In the genomic region with DNA sequence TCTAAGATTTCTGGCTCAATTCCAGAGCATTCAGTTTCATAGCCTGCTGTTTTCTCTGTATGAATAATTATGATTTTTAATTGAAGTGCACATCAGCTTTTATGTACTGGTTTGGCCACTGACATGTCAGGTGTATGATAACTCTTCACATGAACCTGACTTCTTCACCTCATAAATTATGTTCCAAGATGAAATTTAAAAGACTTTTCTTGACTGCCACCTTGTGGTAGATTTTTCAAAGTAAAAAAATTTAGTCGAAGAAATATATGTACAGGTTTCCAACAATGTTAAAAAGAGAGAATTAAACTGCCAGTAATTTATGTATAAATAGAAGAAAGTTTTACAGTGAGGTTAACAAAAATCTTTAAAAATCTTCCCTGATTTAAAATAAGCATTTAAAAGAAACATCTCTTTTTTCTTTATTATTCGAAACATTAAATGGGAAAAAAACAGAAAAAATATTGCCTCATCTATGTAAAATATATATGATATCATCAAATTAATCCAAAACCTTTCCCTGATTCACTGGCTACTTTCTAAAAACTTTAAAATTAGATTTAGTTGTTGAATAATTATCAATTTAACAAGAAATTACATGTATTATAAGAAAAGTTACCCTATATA, we compare ENCODE assay signal across 9 cellular contexts.
A peak's percentile ranks its signal among the peaks of the same experiment; 100 is the strongest.
DNase-seq lines count a peak whose midpoint lies in the region; ATAC-seq and TF ChIP-seq lines count a peak whose summit lies in the region.
"Had no signal": no experiment of that assay in that cellular context is flagged by ENCODE, and none has a peak within 500 bp of the region (broad histone marks: within the 10 kb centered on the region; RNA-seq: fewer than 3 reads in every experiment).

No MANE protein-coding gene starts in this region.

- TF ChIP-seq CTCF in heart right ventricle (IDR thresholded peaks at IDR 0.05), result peak in 8 of 9 donors; percentile 12 to 58 (median 42)
- TF ChIP-seq CTCF in OCI-LY3 (IDR thresholded peaks at IDR 0.05; ENCODE audit: low read depth, low read length), result peak; percentile 64
- peak; percentile 43 for TF ChIP-seq CTCF in fibroblast of mammary gland (conservative IDR thresholded peaks at IDR 0.05; ENCODE audit: control insufficient read depth, insufficient read depth, low read depth, low read length)
- peak; percentile 78 for TF ChIP-seq CTCF in type B pancreatic cell (conservative IDR thresholded peaks at IDR 0.05)

- H3K4me3 Mint-ChIP-seq in type B pancreatic cell, result no peak overlapping the region
- H3K4me3 Mint-ChIP-seq in activated T-helper 17 cell treated with anti-CD3 and anti-CD28 coated beads, Interleukin-2, amount 50 U/mL, for 72 hours, result no peak overlapping the region

- no peaks in the 10 kb centered on the region for H3K36me3 Mint-ChIP-seq in type B pancreatic cell
- H3K36me3 Mint-ChIP-seq in activated T-helper 17 cell treated with anti-CD3 and anti-CD28 coated beads, Interleukin-2, amount 50 U/mL, for 72 hours (ENCODE audit: low read depth), result no peaks in the 10 kb centered on the region

- H3K4me3 ChIP-seq in heart right ventricle (no peak overlapping the region), OCI-LY3 (ENCODE audit: low read length) (no peak overlapping the region), fibroblast of mammary gland (ENCODE audit: control insufficient read depth, low read depth, low read length) (no peak overlapping the region)

- no peak overlapping the region for H3K4me2 ChIP-seq in OCI-LY3 (ENCODE audit: low read length)

- intact Hi-C loops in heart right ventricle (cut with DNase I) (loop anchor here in 2 of 10 donors (10.0 kb wide), 2 partner anchors 98 to 298 kb away; no protein-coding TSS in a partner anchor), Right ventricle myocardium superior (cut with DNase I) (no loop called here)

- H4K20me1 ChIP-seq in OCI-LY3 (ENCODE audit: insufficient read depth, low read length), result no peaks in the 10 kb centered on the region

- ATAC-seq in heart right ventricle, result no peak
- ATAC-seq in Right ventricle myocardium superior (ENCODE audit: poor library complexity), result no peak
- no peak for ATAC-seq in activated T-helper 17 cell treated with anti-CD3 and anti-CD28 coated beads, Interleukin-2, amount 50 U/mL, for 72 hours (replicated peaks)
- ATAC-seq in HG03342 (IDR thresholded peaks at IDR 0.05; ENCODE audit: unreplicated experiment), result no peak

- H3K9me3 Mint-ChIP-seq in type B pancreatic cell, result no peaks in the 10 kb centered on the region
- H3K9me3 Mint-ChIP-seq in activated T-helper 17 cell treated with anti-CD3 and anti-CD28 coated beads, Interleukin-2, amount 50 U/mL, for 72 hours, result no peaks in the 10 kb centered on the region

- no peaks in the 10 kb centered on the region for H3K27me3 Mint-ChIP-seq in type B pancreatic cell
- H3K27me3 Mint-ChIP-seq in activated T-helper 17 cell treated with anti-CD3 and anti-CD28 coated beads, Interleukin-2, amount 50 U/mL, for 72 hours, result peaks cover 16% of the 10 kb centered on the region

- H3K27ac Mint-ChIP-seq in type B pancreatic cell, result no peak overlapping the region
- H3K27ac Mint-ChIP-seq in activated T-helper 17 cell treated with anti-CD3 and anti-CD28 coated beads, Interleukin-2, amount 50 U/mL, for 72 hours, result no peak overlapping the region

- H3K27ac ChIP-seq in heart right ventricle (no peak overlapping the region), OCI-LY3 (ENCODE audit: low read length) (no peak overlapping the region)
- H3K27ac ChIP-seq: parathyroid adenoma had no signal

- H3K27me3 ChIP-seq in heart right ventricle, result no peaks in the 10 kb centered on the region
- no peaks in the 10 kb centered on the region for H3K27me3 ChIP-seq in OCI-LY3 (ENCODE audit: low read depth, low read length)

- no peaks in the 10 kb centered on the region for H3K36me3 ChIP-seq in heart right ventricle
- no peaks in the 10 kb centered on the region for H3K36me3 ChIP-seq in OCI-LY3 (replicated peaks; ENCODE audit: low read depth, low read length)

- H3K4me1 ChIP-seq in heart right ventricle, result no peaks in the 10 kb centered on the region
- H3K4me1 ChIP-seq in OCI-LY3 (ENCODE audit: low read length), result peaks cover 5% of the 10 kb centered on the region
- H3K4me1 ChIP-seq: parathyroid adenoma had no signal

- no peak overlapping the region for H3K9ac ChIP-seq in OCI-LY3 (ENCODE audit: low read length)
- H3K9ac ChIP-seq: parathyroid adenoma had no signal

- H3K4me1 Mint-ChIP-seq in type B pancreatic cell (ENCODE audit: unreplicated experiment), result peaks cover 4% of the 10 kb centered on the region
- no peaks in the 10 kb centered on the region for H3K4me1 Mint-ChIP-seq in activated T-helper 17 cell treated with anti-CD3 and anti-CD28 coated beads, Interleukin-2, amount 50 U/mL, for 72 hours

- no peak for DNase-seq in heart right ventricle
- no peak for DNase-seq in Right ventricle myocardium superior
- peak; percentile 14 for DNase-seq in fibroblast of mammary gland (ENCODE audit: low read depth)
- DNase-seq in type B pancreatic cell (ENCODE audit: extremely low spot score, unreplicated experiment), result no peak
- DNase-seq in NCI-H2107 treated with DMSO at 0.1 percent for 48 hours (lab: John Stamatoyannopoulos, UW; ENCODE audit: unreplicated experiment), result no peak

- no peaks in the 10 kb centered on the region for H3K79me2 ChIP-seq in OCI-LY3 (ENCODE audit: low read length)
- H3K79me2 ChIP-seq: parathyroid adenoma had no signal

- 49 to 51% methylated on average over 2 of the region's 2 CpGs for WGBS in heart right ventricle, 2 donors

- H3K9me3 ChIP-seq in heart right ventricle (no peaks in the 10 kb centered on the region), OCI-LY3 (ENCODE audit: insufficient read depth, low read length) (no peaks in the 10 kb centered on the region)

- H2AFZ ChIP-seq in OCI-LY3 (ENCODE audit: low read depth, low read length), result no peak overlapping the region
- H2AFZ ChIP-seq: parathyroid adenoma had no signal
